Comparison of ENCODE assay signal across 10 cellular contexts in genomic region chr7:140698477-140698876, GRCh38. TPM values are rescaled to one million over a fixed set of nuclear protein-coding genes. Genes with fewer than 3 reads are reported as not detected.
DNase-seq lines count a peak whose midpoint lies in the region; ATAC-seq and TF ChIP-seq lines count a peak whose summit lies in the region.
"Had no signal": no experiment of that assay in that cellular context is flagged by ENCODE, and none has a peak within 500 bp of the region (broad histone marks: within the 10 kb centered on the region; RNA-seq: fewer than 3 reads in every experiment).

No MANE protein-coding gene starts in this region.

- H3K9me3 ChIP-seq in PC-3 (ENCODE audit: low read length) = no peaks in the 10 kb centered on the region
- H3K9me3 ChIP-seq: SJCRH30 had no signal

- CTCF ChIA-PET in activated naive CD4-positive, alpha-beta T cell treated with anti-CD3 and anti-CD28 coated beads, Interleukin-2, amount 10 ng/mL, durations not matched to agents 7 days and 5 days (lab: Charles Lee) = interaction anchor here (1.0 kb wide), 1 partner anchor 113 kb away, joined by 3 read pairs; no protein-coding TSS in a partner anchor
- CTCF ChIA-PET in PC-3 (lab: Charles Lee) = no interaction called here

- H3K27ac ChIP-seq in PC-3 (ENCODE audit: low read length) = no peak overlapping the region
- H3K27ac ChIP-seq: SJCRH30 had no signal

- no peaks in the 10 kb centered on the region for H3K27me3 ChIP-seq in PC-3 (ENCODE audit: low read length)
- H3K27me3 ChIP-seq: SJCRH30 had no signal

- intact Hi-C loops in PC-3 (cut with micrococcal nuclease) = no loop called here

- no peak for TF ChIP-seq CTCF in PC-3 (conservative IDR thresholded peaks at IDR 0.05; ENCODE audit: low read depth, low read length)
- TF ChIP-seq CTCF in epithelial cell of proximal tubule (conservative IDR thresholded peaks at IDR 0.05; ENCODE audit: low read depth, low read length) = no peak

- POLR2A ChIA-PET in PC-3 (lab: Charles Lee; ENCODE audit: unreplicated experiment) = no interaction called here

- ATAC-seq in PC-3 (no peak), GM21528 (IDR thresholded peaks at IDR 0.05; ENCODE audit: low FRiP score, unreplicated experiment) (no peak), HG03025 (IDR thresholded peaks at IDR 0.05; ENCODE audit: low FRiP score, unreplicated experiment) (no peak)
- ATAC-seq in stimulated activated effector memory CD8-positive, alpha-beta T cell treated with anti-CD3 and anti-CD28 coated beads, Interleukin-12 subunit alpha, Interleukin-12 subunit beta, amount 100 ng/mL, for 72 hours = no peak

- H3K9ac ChIP-seq in PC-3 (ENCODE audit: low read length) = no peak overlapping the region

- H3K36me3 Mint-ChIP-seq in activated naive CD4-positive, alpha-beta T cell treated with anti-CD3 and anti-CD28 coated beads, Interleukin-2, amount 10 ng/mL, durations not matched to agents 7 days and 5 days = peaks cover 8% of the 10 kb centered on the region
- H3K36me3 Mint-ChIP-seq in stimulated activated effector memory CD8-positive, alpha-beta T cell treated with anti-CD3 and anti-CD28 coated beads, Interleukin-12 subunit alpha, Interleukin-12 subunit beta, amount 100 ng/mL, for 72 hours = peaks cover 29% of the 10 kb centered on the region

- H3K4me2 ChIP-seq in PC-3 (ENCODE audit: low read length) = peak overlapping the region; percentile 89

- H2AFZ ChIP-seq in PC-3 (ENCODE audit: low read length) = no peak overlapping the region

- peaks cover 40% of the 10 kb centered on the region for H3K4me1 Mint-ChIP-seq in activated naive CD4-positive, alpha-beta T cell treated with anti-CD3 and anti-CD28 coated beads, Interleukin-2, amount 10 ng/mL, durations not matched to agents 7 days and 5 days
- H3K4me1 Mint-ChIP-seq in stimulated activated effector memory CD8-positive, alpha-beta T cell treated with anti-CD3 and anti-CD28 coated beads, Interleukin-12 subunit alpha, Interleukin-12 subunit beta, amount 100 ng/mL, for 72 hours = peaks cover 36% of the 10 kb centered on the region

- no peaks in the 10 kb centered on the region for H3K27me3 Mint-ChIP-seq in activated naive CD4-positive, alpha-beta T cell treated with anti-CD3 and anti-CD28 coated beads, Interleukin-2, amount 10 ng/mL, durations not matched to agents 7 days and 5 days

- no peaks in the 10 kb centered on the region for H3F3A ChIP-seq in PC-3 (ENCODE audit: low read length, unreplicated experiment)

- DNase-seq in activated naive CD4-positive, alpha-beta T cell treated with anti-CD3 and anti-CD28 coated beads, Interleukin-2, amount 10 ng/mL, durations not matched to agents 7 days and 5 days = no peak
- no peak for DNase-seq in activated naive CD4-positive, alpha-beta T cell treated with anti-CD3 and anti-CD28 coated beads, Interleukin-2, amount 50 U/mL, for 16 hours
- DNase-seq in PC-3 = no peak
- DNase-seq in epithelial cell of proximal tubule (ENCODE audit: low read depth) = no peak
- DNase-seq in stimulated activated effector memory CD8-positive, alpha-beta T cell treated with anti-CD3 and anti-CD28 coated beads, Interleukin-12 subunit alpha, Interleukin-12 subunit beta, amount 100 ng/mL, for 72 hours (ENCODE audit: low spot score in 2 of 2) = no peak
- DNase-seq in ecto neural progenitor cell (ENCODE audit: low spot score) = no peak
- DNase-seq: NCI-H1436 treated with DMSO at 0.1 percent for 48 hours, SJCRH30 had no signal

- H3K4me3 ChIP-seq in PC-3 (ENCODE audit: low read length) (peak overlapping the region; percentile 88), epithelial cell of proximal tubule (ENCODE audit: low read depth, low read length) (peak overlapping the region; percentile 91)

- peaks cover 65% of the 10 kb centered on the region for H3K79me2 ChIP-seq in PC-3 (ENCODE audit: low read length)

- peaks cover 17% of the 10 kb centered on the region; the same call in 1 of the 2 replicates for H3K4me1 ChIP-seq in PC-3 (ENCODE audit: insufficient read depth, low read length)
- H3K4me1 ChIP-seq: SJCRH30 had no signal

- H3K4me3 Mint-ChIP-seq in activated naive CD4-positive, alpha-beta T cell treated with anti-CD3 and anti-CD28 coated beads, Interleukin-2, amount 10 ng/mL, durations not matched to agents 7 days and 5 days = peak overlapping the region; percentile 93
- H3K4me3 Mint-ChIP-seq in stimulated activated effector memory CD8-positive, alpha-beta T cell treated with anti-CD3 and anti-CD28 coated beads, Interleukin-12 subunit alpha, Interleukin-12 subunit beta, amount 100 ng/mL, for 72 hours = peak overlapping the region; percentile 97

- H3K9me3 Mint-ChIP-seq in activated naive CD4-positive, alpha-beta T cell treated with anti-CD3 and anti-CD28 coated beads, Interleukin-2, amount 10 ng/mL, durations not matched to agents 7 days and 5 days = no peaks in the 10 kb centered on the region
- no peaks in the 10 kb centered on the region for H3K9me3 Mint-ChIP-seq in stimulated activated effector memory CD8-positive, alpha-beta T cell treated with anti-CD3 and anti-CD28 coated beads, Interleukin-12 subunit alpha, Interleukin-12 subunit beta, amount 100 ng/mL, for 72 hours

- 0 out of 2 replicates have a peak, but pooled peaks cover 2% of the 10 kb centered on the region for H3K36me3 ChIP-seq in PC-3 (ENCODE audit: low read depth, low read length)

- no peak overlapping the region for H3K27ac Mint-ChIP-seq in activated naive CD4-positive, alpha-beta T cell treated with anti-CD3 and anti-CD28 coated beads, Interleukin-2, amount 10 ng/mL, durations not matched to agents 7 days and 5 days
- peak overlapping the region; percentile 97 for H3K27ac Mint-ChIP-seq in stimulated activated effector memory CD8-positive, alpha-beta T cell treated with anti-CD3 and anti-CD28 coated beads, Interleukin-12 subunit alpha, Interleukin-12 subunit beta, amount 100 ng/mL, for 72 hours

- peaks cover 8% of the 10 kb centered on the region; the same call in 1 of the 2 replicates for H4K20me1 ChIP-seq in PC-3 (ENCODE audit: low read length)

- no peaks in the 10 kb centered on the region for H3K9me2 ChIP-seq in PC-3 (replicated peaks; ENCODE audit: low read length)

- BruUV-seq in PC-3 (replicated peaks; lab: Mats Ljungman, UMichigan) = no TSS peak

RNA-seq across cellular contexts. Expression of gene NDUFB2, which starts 2.0 kb away (rescaled TPM):
- total RNA-seq in PC-3 (2014; rRNA removed) (296 and 325 TPM in 2 replicates), epithelial cell of proximal tubule (425 and 531 TPM in 2 replicates)

RNA-seq across cellular contexts. Expression of gene ADCK2, which starts 25.7 kb away (rescaled TPM):
- total RNA-seq in PC-3 (2014; rRNA removed) (29.4 and 39.3 TPM in 2 replicates), epithelial cell of proximal tubule (32.3 and 36.8 TPM in 2 replicates)

RNA-seq across cellular contexts. Expression of gene DENND2A, which starts 57.9 kb away (rescaled TPM):
- total RNA-seq in PC-3 (2014; rRNA removed) (8.9 and 10.6 TPM in 2 replicates), epithelial cell of proximal tubule (27.6 and 34.4 TPM in 2 replicates)
